Comparison of ENCODE assay signal across 1 cellular context in the genomic region with DNA sequence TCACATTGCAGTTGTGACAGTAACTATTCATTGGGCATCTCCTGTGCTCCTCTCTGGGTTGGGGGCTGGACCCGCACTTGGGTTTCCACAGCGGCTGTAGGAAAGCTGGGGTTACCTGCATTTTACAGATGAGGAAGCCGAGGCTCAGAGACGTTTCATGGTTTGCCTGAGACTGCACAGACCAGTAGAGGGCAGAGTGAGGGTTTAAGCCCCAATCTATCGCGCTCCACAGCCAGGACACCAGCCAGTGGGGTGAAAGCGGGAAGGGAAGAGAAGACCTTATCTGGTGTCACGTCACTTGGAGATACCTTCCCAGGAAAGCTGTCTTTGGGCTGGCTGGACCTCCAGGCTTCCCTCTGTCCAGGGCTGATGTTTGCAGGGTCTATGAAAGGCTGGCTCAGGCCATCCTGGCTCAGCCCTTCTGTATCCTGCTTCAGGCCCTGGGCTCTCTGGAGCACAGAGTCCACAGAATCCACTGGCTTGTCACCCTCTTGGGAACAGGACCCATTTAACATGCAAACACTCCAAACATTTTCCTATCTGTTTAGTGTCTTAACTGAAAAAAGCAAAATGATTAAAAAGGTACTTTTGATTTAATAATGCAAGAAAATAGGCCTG.
TF ChIP-seq lines count a peak whose summit lies in the region.

No MANE protein-coding gene starts in this region.

TF ChIP-seq in GM23338, 12 proteins besides CTCF, POLR2A, EP300 and RAD21:
- TF ChIP-seq, protein P1, sequence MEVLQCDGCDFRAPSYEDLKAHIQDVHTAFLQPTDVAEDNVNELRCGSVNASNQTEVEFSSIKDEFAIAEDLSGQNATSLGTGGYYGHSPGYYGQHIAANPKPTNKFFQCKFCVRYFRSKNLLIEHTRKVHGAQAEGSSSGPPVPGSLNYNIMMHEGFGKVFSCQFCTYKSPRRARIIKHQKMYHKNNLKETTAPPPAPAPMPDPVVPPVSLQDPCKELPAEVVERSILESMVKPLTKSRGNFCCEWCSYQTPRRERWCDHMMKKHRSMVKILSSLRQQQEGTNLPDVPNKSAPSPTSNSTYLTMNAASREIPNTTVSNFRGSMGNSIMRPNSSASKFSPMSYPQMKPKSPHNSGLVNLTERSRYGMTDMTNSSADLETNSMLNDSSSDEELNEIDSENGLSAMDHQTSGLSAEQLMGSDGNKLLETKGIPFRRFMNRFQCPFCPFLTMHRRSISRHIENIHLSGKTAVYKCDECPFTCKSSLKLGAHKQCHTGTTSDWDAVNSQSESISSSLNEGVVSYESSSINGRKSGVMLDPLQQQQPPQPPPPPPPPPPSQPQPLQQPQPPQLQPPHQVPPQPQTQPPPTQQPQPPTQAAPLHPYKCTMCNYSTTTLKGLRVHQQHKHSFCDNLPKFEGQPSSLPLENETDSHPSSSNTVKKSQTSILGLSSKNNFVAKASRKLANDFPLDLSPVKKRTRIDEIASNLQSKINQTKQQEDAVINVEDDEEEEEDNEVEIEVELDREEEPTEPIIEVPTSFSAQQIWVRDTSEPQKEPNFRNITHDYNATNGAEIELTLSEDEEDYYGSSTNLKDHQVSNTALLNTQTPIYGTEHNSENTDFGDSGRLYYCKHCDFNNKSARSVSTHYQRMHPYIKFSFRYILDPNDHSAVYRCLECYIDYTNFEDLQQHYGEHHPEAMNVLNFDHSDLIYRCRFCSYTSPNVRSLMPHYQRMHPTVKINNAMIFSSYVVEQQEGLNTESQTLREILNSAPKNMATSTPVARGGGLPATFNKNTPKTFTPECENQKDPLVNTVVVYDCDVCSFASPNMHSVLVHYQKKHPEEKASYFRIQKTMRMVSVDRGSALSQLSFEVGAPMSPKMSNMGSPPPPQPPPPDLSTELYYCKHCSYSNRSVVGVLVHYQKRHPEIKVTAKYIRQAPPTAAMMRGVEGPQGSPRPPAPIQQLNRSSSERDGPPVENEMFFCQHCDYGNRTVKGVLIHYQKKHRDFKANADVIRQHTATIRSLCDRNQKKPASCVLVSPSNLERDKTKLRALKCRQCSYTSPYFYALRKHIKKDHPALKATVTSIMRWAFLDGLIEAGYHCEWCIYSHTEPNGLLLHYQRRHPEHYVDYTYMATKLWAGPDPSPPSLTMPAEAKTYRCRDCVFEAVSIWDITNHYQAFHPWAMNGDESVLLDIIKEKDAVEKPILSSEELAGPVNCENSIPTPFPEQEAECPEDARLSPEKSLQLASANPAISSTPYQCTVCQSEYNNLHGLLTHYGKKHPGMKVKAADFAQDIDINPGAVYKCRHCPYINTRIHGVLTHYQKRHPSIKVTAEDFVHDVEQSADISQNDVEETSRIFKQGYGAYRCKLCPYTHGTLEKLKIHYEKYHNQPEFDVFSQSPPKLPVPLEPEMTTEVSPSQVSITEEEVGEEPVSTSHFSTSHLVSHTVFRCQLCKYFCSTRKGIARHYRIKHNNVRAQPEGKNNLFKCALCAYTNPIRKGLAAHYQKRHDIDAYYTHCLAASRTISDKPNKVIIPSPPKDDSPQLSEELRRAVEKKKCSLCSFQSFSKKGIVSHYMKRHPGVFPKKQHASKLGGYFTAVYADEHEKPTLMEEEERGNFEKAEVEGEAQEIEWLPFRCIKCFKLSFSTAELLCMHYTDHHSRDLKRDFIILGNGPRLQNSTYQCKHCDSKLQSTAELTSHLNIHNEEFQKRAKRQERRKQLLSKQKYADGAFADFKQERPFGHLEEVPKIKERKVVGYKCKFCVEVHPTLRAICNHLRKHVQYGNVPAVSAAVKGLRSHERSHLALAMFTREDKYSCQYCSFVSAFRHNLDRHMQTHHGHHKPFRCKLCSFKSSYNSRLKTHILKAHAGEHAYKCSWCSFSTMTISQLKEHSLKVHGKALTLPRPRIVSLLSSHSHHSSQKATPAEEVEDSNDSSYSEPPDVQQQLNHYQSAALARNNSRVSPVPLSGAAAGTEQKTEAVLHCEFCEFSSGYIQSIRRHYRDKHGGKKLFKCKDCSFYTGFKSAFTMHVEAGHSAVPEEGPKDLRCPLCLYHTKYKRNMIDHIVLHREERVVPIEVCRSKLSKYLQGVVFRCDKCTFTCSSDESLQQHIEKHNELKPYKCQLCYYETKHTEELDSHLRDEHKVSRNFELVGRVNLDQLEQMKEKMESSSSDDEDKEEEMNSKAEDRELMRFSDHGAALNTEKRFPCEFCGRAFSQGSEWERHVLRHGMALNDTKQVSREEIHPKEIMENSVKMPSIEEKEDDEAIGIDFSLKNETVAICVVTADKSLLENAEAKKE (CRISPR knock-in tag; IDR thresholded peaks at IDR 0.05): no peak
